In genomic region chr2:55301277-55301676, GRCh38 we compare ENCODE assay signal across 17 cellular contexts.
"Had no signal": no experiment of that assay in that cellular context is flagged by ENCODE, and none has a peak within 500 bp of the region (broad histone marks: within the 10 kb centered on the region; RNA-seq: fewer than 3 reads in every experiment).

No MANE protein-coding gene starts in this region.

- DNase-seq: activated B cell treated with CpG ODN at 0.5 μM for 24 hours; activated CD4-positive, alpha-beta T cell treated with anti-CD3 and anti-CD28 coated beads for 36 hours; activated CD4-positive, alpha-beta T cell treated with anti-CD3 and anti-CD28 coated beads, Interleukin-2, amount 50 U/mL, for 4 hours; activated effector memory CD4-positive, alpha-beta T cell treated with anti-CD3 and anti-CD28 coated beads, Interleukin-2, amount 50 U/mL, for 16 hours; activated naive CD4-positive, alpha-beta T cell treated with anti-CD3 and anti-CD28 coated beads, Interleukin-2, amount 10 ng/mL, durations not matched to agents 7 days and 5 days; amygdala; cerebellar nuclear complex; cortex of kidney; heart left ventricle; left cardiac atrium; midbrain; natural killer cell; retina; sigmoid colon; stimulated activated CD4-positive, alpha-beta T cell treated with anti-CD3 and anti-CD28 coated beads, Interleukin-2, amount 100 ng/mL, for 48 hours; stimulated activated naive CD4-positive, alpha-beta T cell; T-helper 9 cell had no signal

- ATAC-seq: activated CD4-positive, alpha-beta T cell treated with anti-CD3 and anti-CD28 coated beads for 36 hours; heart left ventricle; left cardiac atrium; natural killer cell had no signal
